Comparison of ENCODE assay signal across 9 cellular contexts in genomic region chr1:234933031-234933430, GRCh38.
DNase-seq lines count a peak whose midpoint lies in the region; ATAC-seq and TF ChIP-seq lines count a peak whose summit lies in the region.
"Had no signal": no experiment of that assay in that cellular context is flagged by ENCODE, and none has a peak within 500 bp of the region (broad histone marks: within the 10 kb centered on the region; RNA-seq: fewer than 3 reads in every experiment).

No MANE protein-coding gene starts in this region.

- H3K9me2 ChIP-seq in OCI-LY1 (ENCODE audit: low read depth, low read length) = no peaks in the 10 kb centered on the region

- no peak overlapping the region for H3K9ac ChIP-seq in OCI-LY1 (ENCODE audit: low read length)

- H3K36me3 ChIP-seq in OCI-LY1 (ENCODE audit: insufficient read depth, low read length) (no peaks in the 10 kb centered on the region), HAP-1 (replicated peaks) (no peaks in the 10 kb centered on the region)
- H3K36me3 ChIP-seq: Peyer's patch had no signal

- intact Hi-C loops in left colon (cut with DNase I, micrococcal nuclease) = no loop called here

- no peaks in the 10 kb centered on the region for H3K27me3 ChIP-seq in OCI-LY1 (ENCODE audit: insufficient read depth, low read length)
- no peaks in the 10 kb centered on the region for H3K27me3 ChIP-seq in HAP-1 (ENCODE audit: low read depth)
- H3K27me3 ChIP-seq: Peyer's patch had no signal

- H3K4me2 ChIP-seq in OCI-LY1 (ENCODE audit: low read length) = peak overlapping the region; percentile 22; the same call in 1 of the 2 replicates

- no peak for TF ChIP-seq CTCF in OCI-LY1 (IDR thresholded peaks at IDR 0.05; ENCODE audit: low read length)

- peaks cover 23% of the 10 kb centered on the region for H3K4me1 ChIP-seq in OCI-LY1 (ENCODE audit: insufficient read depth, low read length, severe bottlenecking)
- H3K4me1 ChIP-seq in HAP-1 = no peaks in the 10 kb centered on the region

- H3F3A ChIP-seq in OCI-LY1 (ENCODE audit: insufficient read depth, low read length) = no peaks in the 10 kb centered on the region

- H3K9me3 ChIP-seq in OCI-LY1 (ENCODE audit: low read length) (no peaks in the 10 kb centered on the region), HAP-1 (no peaks in the 10 kb centered on the region)
- H3K9me3 ChIP-seq: Peyer's patch had no signal

- DNase-seq in EH (ENCODE audit: low read depth) (peak; percentile 21), left colon (no peak), anterior cingulate cortex (lab: John Stamatoyannopoulos, UW) (no peak), HAP-1 (ENCODE audit: low spot score in 2 of 2) (no peak), NK-92 (lab: John Stamatoyannopoulos, UW; ENCODE audit: unreplicated experiment) (no peak)
- DNase-seq in NK-92 treated with Interleukin-12 subunit alpha and Interleukin-12 subunit beta, amount 100 ng/mL, for 24 hours (lab: John Stamatoyannopoulos, UW) = no peak

- H2AFZ ChIP-seq in OCI-LY1 (ENCODE audit: low read length) = no peak overlapping the region

- in situ Hi-C loops in HAP-1 (cut with MboI; ENCODE audit: low sequenced_read_pairs) = no loop called here

- H3K79me2 ChIP-seq in OCI-LY1 (ENCODE audit: insufficient read depth, low read length) = no peaks in the 10 kb centered on the region

- H3K27ac ChIP-seq in OCI-LY1 (ENCODE audit: low read depth, low read length, poor library complexity, severe bottlenecking) = no peak overlapping the region

- H3K4me3 ChIP-seq in OCI-LY1 (ENCODE audit: low read depth, low read length, poor library complexity, severe bottlenecking) (no peak overlapping the region), HAP-1 (no peak overlapping the region)
- H3K4me3 ChIP-seq: Peyer's patch had no signal

- peak; percentile 37 for ATAC-seq in GM21723 (IDR thresholded peaks at IDR 0.05; ENCODE audit: unreplicated experiment)
- peak; percentile 27 for ATAC-seq in left colon

- H4K20me1 ChIP-seq in OCI-LY1 (ENCODE audit: insufficient read depth, low read length) = no peaks in the 10 kb centered on the region
